Comparison of ENCODE assay signal across 20 cellular contexts in genomic region chr10:65065278-65065677, GRCh38.
"Had no signal": no experiment of that assay in that cellular context is flagged by ENCODE, and none has a peak within 500 bp of the region (broad histone marks: within the 10 kb centered on the region; RNA-seq: fewer than 3 reads in every experiment).

No MANE protein-coding gene starts in this region.

- DNase-seq: Kasumi-1; MV-4-11; NCI-H1048; NCI-H1105; NCI-H1436 treated with DMSO at 0.1 percent for 48 hours; NCI-H1694; NCI-H187 treated with DMSO at 0.1 percent for 48 hours; NCI-H2029 treated with DMSO at 0.1 percent for 48 hours; NCI-H2171 treated with DMSO at 0.1 percent for 48 hours; NCI-H524; NCI-H526 treated with DMSO at 0.1 percent for 48 hours; NCI-H748 treated with DMSO at 0.1 percent for 48 hours; NK-92 treated with Interleukin-12 subunit alpha and Interleukin-12 subunit beta, amount 100 ng/mL, for 24 hours; PC-9; Peyer's patch; SHP77 treated with DMSO at 0.1 percent for 48 hours; SJCRH30 had no signal

- H3K27me3 ChIP-seq: Peyer's patch, SJCRH30 had no signal

- H3K27ac Mint-ChIP-seq: IgD-negative memory B cell had no signal

- H3K4me1 ChIP-seq: Peyer's patch, SJCRH30 had no signal

- H3K9ac ChIP-seq: KMS-11 had no signal

- H3K9me3 Mint-ChIP-seq: IgD-negative memory B cell had no signal

- H3K36me3 ChIP-seq: Peyer's patch, SJCRH30 had no signal

- H3K4me3 Mint-ChIP-seq: IgD-negative memory B cell had no signal

- H3K27ac ChIP-seq: KMS-11, PC-9, Peyer's patch, SJCRH30 had no signal

- H3K4me1 Mint-ChIP-seq: IgD-negative memory B cell had no signal

- H3K27me3 Mint-ChIP-seq: IgD-negative memory B cell had no signal

- H3K9me3 ChIP-seq: Peyer's patch, SJCRH30 had no signal

- H3K4me2 ChIP-seq: KMS-11, PC-9 had no signal

- H3K4me3 ChIP-seq: K562, PC-9, Peyer's patch, SJCRH30 had no signal

- H3K36me3 Mint-ChIP-seq: IgD-negative memory B cell had no signal
